In genomic region chr16:89557230-89557935, GRCh38 we compare ENCODE assay signal across 8 cellular contexts. TPM values are rescaled to one million over a fixed set of nuclear protein-coding genes. Genes with fewer than 3 reads are reported as not detected.
DNase-seq lines count a peak whose midpoint lies in the region; ATAC-seq, FAIRE-seq and TF ChIP-seq lines count a peak whose summit lies in the region.

No MANE protein-coding gene starts in this region.

- no peak overlapping the region for H2BK12ac ChIP-seq in H1 (ENCODE audit: low read depth, low read length)

- H3K4me2 ChIP-seq in H1 (ENCODE audit: insufficient read depth in 1 of 2, low read depth in 2 of 2, low read length in 2 of 2) = no peak overlapping the region

- peak overlapping the region; percentile 88 for H3K27ac Mint-ChIP-seq in mesothelial cell of epicardium

- peak; percentile 49 to 64; a peak in 3 of 4 replicates for TF ChIP-seq RAD21 in H1 (IDR thresholded peaks at IDR 0.05 in 1 of 2, conservative IDR thresholded peaks at IDR 0.05 in 1 of 2; ENCODE audit: low read depth in 2 of 2, low read length in 2 of 2)

- no peak overlapping the region for H3K4ac ChIP-seq in H1 (replicated peaks; ENCODE audit: insufficient read length, low read depth, low read length)

- 79% methylated on average over 16 of the region's 17 CpGs; no CpG with 5 or more reads in 1 of the 2 experiments for WGBS in H1 (ENCODE audit: extremely low coverage in 1 of 2, insufficient coverage in 1 of 2, insufficient read length in 1 of 2, insufficient replicate concordance in 2 of 2, low coverage in 1 of 2, low lambda C conversion rate in 2 of 2, missing lambda C conversion rate in 1 of 2), 2 experiments

- TF ChIP-seq EP300 in H1 (IDR thresholded peaks at IDR 0.05; ENCODE audit: borderline replicate concordance in 1 of 2, low read depth in 2 of 2, low read length in 2 of 2) = no peak

- H2AK5ac ChIP-seq in H1 (ENCODE audit: low read depth, low read length) = no peak overlapping the region

- H3K4me1 ChIP-seq in H1 (replicated peaks in 1 of 4; ENCODE audit: control insufficient read depth in 3 of 4, insufficient read depth in 4 of 4, low read length in 3 of 4) = peaks cover 0 to 8% (median 2%) of the 10 kb centered on the region in 4 experiments; a peak in 4 of 7 replicates

- no peaks in the 10 kb centered on the region for H3K27me3 Mint-ChIP-seq in mesothelial cell of epicardium (ENCODE audit: low read depth)

- peaks cover 14 to 42% (median 34%) of the 10 kb centered on the region in 4 experiments for H3K36me3 ChIP-seq in H1 (ENCODE audit: control insufficient read depth in 2 of 4, insufficient read depth in 4 of 4, low read length in 3 of 4)

- no peak for TF ChIP-seq POLR2A in H1 (IDR thresholded peaks at IDR 0.05; ENCODE audit: control extremely low read depth in 1 of 2, low read depth in 2 of 2, low read length in 2 of 2)

- H3K18ac ChIP-seq in H1 (ENCODE audit: extremely low read depth, low read length) = no peak overlapping the region

- no peak overlapping the region for H4K91ac ChIP-seq in H1 (replicated peaks; ENCODE audit: insufficient read length, low read length)

- CTCF ChIA-PET in H1 (lab: Charles Lee; ENCODE audit: partially characterized antibody) = interaction anchor here (0.6 to 2.4 kb wide), 22 partner anchors 8 to 295 kb away, joined by 3 to 15 read pairs (median 4); no protein-coding TSS in a partner anchor

- H3K79me2 ChIP-seq in H1 (ENCODE audit: control insufficient read depth in 1 of 2, insufficient read depth in 2 of 2, low read length in 2 of 2) = peaks cover 11 to 18% of the 10 kb centered on the region in 2 experiments

- peaks cover 26% of the 10 kb centered on the region for H3K36me3 Mint-ChIP-seq in mesothelial cell of epicardium

- no peak overlapping the region for H2BK15ac ChIP-seq in H1 (ENCODE audit: low read length)

- H2BK120ac ChIP-seq in H1 (replicated peaks; ENCODE audit: low read depth, low read length) = no peak overlapping the region

- peak; percentile 28 for FAIRE-seq in H1 (lab: Jason Lieb, UNC)

- DNase-seq in SIG-M5 treated with dmso at 0.1 percent for 504 hours (lab: John Stamatoyannopoulos, UW; ENCODE audit: unreplicated experiment) (peak; percentile 67), SIG-M5 (lab: John Stamatoyannopoulos, UW) (no peak), NCI-H82 treated with DMSO at 0.1 percent for 48 hours (lab: John Stamatoyannopoulos, UW; ENCODE audit: unreplicated experiment) (peak; percentile 21), H1 (ENCODE audit: low read depth in 1 of 2, low spot score in 2 of 2) (peak in 1 of 2 experiments; percentile 98), mesothelial cell of epicardium (ENCODE audit: low spot score in 2 of 2, unreplicated experiment in 2 of 2) (peak in 1 of 2 experiments; percentile 78)
- DNase-seq in activated CD8-positive, alpha-beta memory T cell treated with anti-CD3 and anti-CD28 coated beads for 48 hours (ENCODE audit: low read depth in 2 of 3, low spot score in 2 of 3) = peak; percentile 58 to 70 (median 68)
- peak; percentile 56 to 60 for DNase-seq in stimulated activated CD8-positive, alpha-beta memory T cell treated with anti-CD3 and anti-CD28 coated beads, Interleukin-4, amount 100 ng/mL, for 1 hour (ENCODE audit: low read depth in 2 of 2, low spot score in 1 of 2)

- no peak overlapping the region for H2BK20ac ChIP-seq in H1 (ENCODE audit: low read length)

- H3K23me2 ChIP-seq in H1 (ENCODE audit: low read depth, low read length) = peaks cover 8% of the 10 kb centered on the region

- no peak overlapping the region for H3K56ac ChIP-seq in H1 (replicated peaks; ENCODE audit: insufficient read length, low read depth, low read length)

- H4K8ac ChIP-seq in H1 (ENCODE audit: extremely low read depth, insufficient read depth, low read length) = no peak overlapping the region

- H3K27me3 ChIP-seq in H1 (replicated peaks in 1 of 4; ENCODE audit: control insufficient read depth in 3 of 4, extremely low read depth in 1 of 4, insufficient read depth in 3 of 4, low read length in 3 of 4) = no peaks in the 10 kb centered on the region

- no peak overlapping the region for H3K9ac ChIP-seq in H1 (replicated peaks in 1 of 4; ENCODE audit: extremely low read depth in 1 of 4, low read depth in 3 of 4, low read length in 3 of 4)

- POLR2A ChIA-PET in H1 (lab: Charles Lee; ENCODE audit: partially characterized antibody) = interaction anchor here (0.8 to 2.2 kb wide), 6 partner anchors 8 to 50 kb away, joined by 3 to 9 read pairs (median 4); no protein-coding TSS in a partner anchor

- peaks cover 12 to 20% of the 10 kb centered on the region in 2 experiments for H4K20me1 ChIP-seq in H1 (replicated peaks in 1 of 2; ENCODE audit: control insufficient read depth in 1 of 2, insufficient read depth in 2 of 2, low read length in 2 of 2)

- H2BK5ac ChIP-seq in H1 (ENCODE audit: low read depth, low read length) = no peak overlapping the region

- no peak overlapping the region for H3K23ac ChIP-seq in H1 (ENCODE audit: insufficient read length)

- H3K4me1 Mint-ChIP-seq in mesothelial cell of epicardium = peaks cover 17% of the 10 kb centered on the region

- H3K27ac ChIP-seq in H1 (ENCODE audit: low read depth, low read length) = no peak overlapping the region

- TF ChIP-seq CTCF in H1 (IDR thresholded peaks at IDR 0.05; ENCODE audit: control extremely low read depth in 1 of 3, insufficient read depth in 1 of 3, low read depth in 1 of 3, low read length in 3 of 3) (peak; percentile 81 to 96 (median 93)), mesothelial cell of epicardium (IDR thresholded peaks at IDR 0.05; ENCODE audit: unreplicated experiment) (peak; percentile 61)

- no peaks in the 10 kb centered on the region for H3K9me3 ChIP-seq in H1 (ENCODE audit: insufficient read depth in 2 of 2, low read depth in 1 of 2, low read length in 1 of 2)

- no peak for ATAC-seq in HG03571 (IDR thresholded peaks at IDR 0.05; ENCODE audit: unreplicated experiment)

- no peak overlapping the region for H2AFZ ChIP-seq in H1 (ENCODE audit: low read length)

- no peak overlapping the region for H3K4me3 ChIP-seq in H1 (ENCODE audit: extremely low read depth in 1 of 4, insufficient read depth in 2 of 4, low read depth in 3 of 4, low read length in 4 of 4)

- no peak overlapping the region for H3K14ac ChIP-seq in H1 (ENCODE audit: insufficient read length)

- H3K4me3 Mint-ChIP-seq in mesothelial cell of epicardium = peak overlapping the region; percentile 1

- H3K9me3 Mint-ChIP-seq in mesothelial cell of epicardium = no peaks in the 10 kb centered on the region

- no peak overlapping the region for H4K5ac ChIP-seq in H1 (ENCODE audit: insufficient read length, low read depth, low read length)

- peaks cover 3% of the 10 kb centered on the region; the same call in 1 of the 2 replicates for H3K79me1 ChIP-seq in H1 (ENCODE audit: low read depth, low read length)

TF ChIP-seq in H1, 55 proteins besides CTCF, POLR2A, EP300 and RAD21 (continues in another document):
- TF ChIP-seq CREB1 (IDR thresholded peaks at IDR 0.05) (peak; percentile 38), TAF1 (IDR thresholded peaks at IDR 0.05; ENCODE audit: low read depth, low read length) (0 out of 2 replicates have a peak, but pooled peaks have one; percentile 11), GABPA (IDR thresholded peaks at IDR 0.05; ENCODE audit: borderline replicate concordance, insufficient read depth, low read length) (peak; percentile 81; the same call in 1 of the 2 replicates)

RNA-seq across cellular contexts. Expression of gene RPL13, which starts 3.1 kb away (rescaled TPM):
- total RNA-seq in H1 (2021; fragmentation: NEBNext Ultra II Directional; extraction: Animal tissue kit (Norgen Biotek cat#: 25700)) = 2,162 and 2,205 TPM in 2 replicates
- polyA plus RNA-seq in H1 (2011; rRNA removed) = 7,384 and 8,839 TPM in 2 replicates
- 6,622 TPM for polyA plus RNA-seq in H1 (2011; cell fraction: cytosol; rRNA removed)
- 4,056 TPM for polyA plus RNA-seq in H1 (2011; cell fraction: nucleus; rRNA removed)
- 2,424 to 3,736 TPM (median 3,320 TPM) in 4 replicates for polyA plus RNA-seq in H1 (2012, experiment 1 of 2)
- 5,566 TPM for polyA plus RNA-seq in H1 (2012, experiment 2 of 2)
- 2,736 TPM for polyA plus RNA-seq in H1 (2013, experiment 1 of 2)
- 2,737 TPM for polyA plus RNA-seq in H1 (2013, experiment 2 of 2)
- polyA minus RNA-seq in H1 (2011; rRNA and poly(A)+ RNA removed) = 403 and 524 TPM in 2 replicates
- polyA minus RNA-seq in H1 (2011; cell fraction: cytosol; rRNA and poly(A)+ RNA removed) = 1,899 TPM
- 1,945 TPM for polyA minus RNA-seq in H1 (2011; cell fraction: nucleus; rRNA and poly(A)+ RNA removed)
- total RNA-seq in mesothelial cell of epicardium = 2,065 to 2,192 TPM (median 2,184 TPM) in 3 replicates

RNA-seq across cellular contexts. Expression of gene CPNE7, which starts 18.2 kb away (rescaled TPM):
- 21.7 and 23.7 TPM in 2 replicates for total RNA-seq in H1 (2021; fragmentation: NEBNext Ultra II Directional; extraction: Animal tissue kit (Norgen Biotek cat#: 25700))
- polyA plus RNA-seq in H1 (2011; rRNA removed) = 10.0 and 17.2 TPM in 2 replicates
- 14.5 TPM for polyA plus RNA-seq in H1 (2011; cell fraction: cytosol; rRNA removed)
- 64.5 TPM for polyA plus RNA-seq in H1 (2011; cell fraction: nucleus; rRNA removed)
- 18.4 to 21.5 TPM (median 20.9 TPM) in 4 replicates for polyA plus RNA-seq in H1 (2012, experiment 1 of 2)
- polyA plus RNA-seq in H1 (2012, experiment 2 of 2) = 9.1 TPM
- 11.5 TPM for polyA plus RNA-seq in H1 (2013, experiment 1 of 2)
- polyA plus RNA-seq in H1 (2013, experiment 2 of 2) = 11.1 TPM
- polyA minus RNA-seq in H1 (2011; rRNA and poly(A)+ RNA removed) = 6.3 and 6.8 TPM in 2 replicates
- 10.2 TPM for polyA minus RNA-seq in H1 (2011; cell fraction: cytosol; rRNA and poly(A)+ RNA removed)
- polyA minus RNA-seq in H1 (2011; cell fraction: nucleus; rRNA and poly(A)+ RNA removed) = 9.5 TPM
- 1.2 to 1.7 TPM (median 1.2 TPM) in 3 replicates for total RNA-seq in mesothelial cell of epicardium

RNA-seq across cellular contexts. Expression of gene SPG7, which starts 49.2 kb away (rescaled TPM):
- 109 and 113 TPM in 2 replicates for total RNA-seq in H1 (2021; fragmentation: NEBNext Ultra II Directional; extraction: Animal tissue kit (Norgen Biotek cat#: 25700))
- 72.1 and 85.5 TPM in 2 replicates for polyA plus RNA-seq in H1 (2011; rRNA removed)
- 75.2 TPM for polyA plus RNA-seq in H1 (2011; cell fraction: cytosol; rRNA removed)
- polyA plus RNA-seq in H1 (2011; cell fraction: nucleus; rRNA removed) = 194 TPM
- 71.0 to 98.8 TPM (median 96.3 TPM) in 4 replicates for polyA plus RNA-seq in H1 (2012, experiment 1 of 2)
- polyA plus RNA-seq in H1 (2012, experiment 2 of 2) = 57.0 TPM
- polyA plus RNA-seq in H1 (2013, experiment 1 of 2) = 63.6 TPM
- 56.2 TPM for polyA plus RNA-seq in H1 (2013, experiment 2 of 2)
- 64.8 and 74.8 TPM in 2 replicates for polyA minus RNA-seq in H1 (2011; rRNA and poly(A)+ RNA removed)
- polyA minus RNA-seq in H1 (2011; cell fraction: cytosol; rRNA and poly(A)+ RNA removed) = 99.0 TPM
- 105 TPM for polyA minus RNA-seq in H1 (2011; cell fraction: nucleus; rRNA and poly(A)+ RNA removed)
- total RNA-seq in mesothelial cell of epicardium = 186 to 199 TPM (median 187 TPM) in 3 replicates

RNA-seq across cellular contexts. Expression of gene DPEP1, which starts 56.1 kb away (rescaled TPM):
- 2.5 and 3.1 TPM in 2 replicates for total RNA-seq in H1 (2021; fragmentation: NEBNext Ultra II Directional; extraction: Animal tissue kit (Norgen Biotek cat#: 25700))
- polyA plus RNA-seq in H1 (2011; rRNA removed) = 2.8 and 3.9 TPM in 2 replicates
- polyA plus RNA-seq in H1 (2011; cell fraction: cytosol; rRNA removed) = 3.1 TPM
- polyA plus RNA-seq in H1 (2011; cell fraction: nucleus; rRNA removed) = 12.5 TPM
- 0.73 to 2.7 TPM (median 2.0 TPM) in 4 replicates for polyA plus RNA-seq in H1 (2012, experiment 1 of 2)
- 1.3 TPM for polyA plus RNA-seq in H1 (2012, experiment 2 of 2)
- 5.7 TPM for polyA plus RNA-seq in H1 (2013, experiment 1 of 2)
- polyA plus RNA-seq in H1 (2013, experiment 2 of 2) = 5.7 TPM
- 1.1 and 1.7 TPM in 2 replicates for polyA minus RNA-seq in H1 (2011; rRNA and poly(A)+ RNA removed)
- 0.73 TPM for polyA minus RNA-seq in H1 (2011; cell fraction: cytosol; rRNA and poly(A)+ RNA removed)
- 1.6 TPM for polyA minus RNA-seq in H1 (2011; cell fraction: nucleus; rRNA and poly(A)+ RNA removed)
- total RNA-seq in mesothelial cell of epicardium = 0.36 to 0.47 TPM (median 0.38 TPM) in 3 replicates
